In the genomic region with DNA sequence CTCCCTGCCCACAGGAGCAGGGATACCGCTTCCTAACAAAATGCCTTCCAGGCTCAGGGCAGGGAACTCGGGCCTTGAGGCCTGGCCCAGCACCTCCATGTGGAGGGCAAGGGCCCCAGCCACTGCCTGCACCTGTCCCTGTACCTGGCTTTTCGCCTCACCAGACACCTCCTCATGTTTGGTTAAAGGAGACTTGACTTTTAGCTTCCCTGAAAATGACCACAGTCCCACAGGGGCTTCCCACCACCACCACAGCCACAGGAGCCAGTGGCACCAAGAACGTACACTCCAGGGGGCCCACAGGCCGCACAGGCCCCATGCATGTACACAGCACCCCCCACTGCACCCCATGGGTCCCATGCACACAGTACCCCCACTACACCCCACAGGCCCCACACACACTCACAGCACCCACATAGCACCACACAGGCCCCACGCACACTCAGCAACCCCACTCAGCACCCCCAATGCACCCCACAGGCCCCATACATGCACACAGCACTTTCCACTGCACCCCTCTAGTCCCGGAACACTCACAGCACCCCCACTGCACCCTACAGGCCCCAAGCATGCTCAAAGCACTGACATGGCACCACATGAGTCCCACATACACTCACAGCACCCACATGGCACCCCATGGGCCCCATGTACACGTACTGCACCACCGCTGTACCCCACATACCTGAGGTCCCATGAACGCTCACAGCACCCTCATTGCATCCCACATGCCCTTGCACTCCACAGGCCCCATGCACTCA, we compare ENCODE assay signal across 21 cellular contexts.
"Had no signal": no experiment of that assay in that cellular context is flagged by ENCODE, and none has a peak within 500 bp of the region (broad histone marks: within the 10 kb centered on the region; RNA-seq: fewer than 3 reads in every experiment).

No MANE protein-coding gene starts in this region.

- ATAC-seq: activated CD4-positive, alpha-beta T cell treated with anti-CD3 and anti-CD28 coated beads for 36 hours; activated CD8-positive, alpha-beta memory T cell treated with anti-CD3 and anti-CD28 coated beads, Interleukin-2, amount 10 ng/mL, durations not matched to agents 7 days and 5 days; body of pancreas; foreskin keratinocyte; left lobe of liver; pancreas; stimulated activated naive B cell treated with anti-CD40 and anti-IgM and Interleukin-4, amounts not matched to agents 10 μg/mL and 1 μg/mL and 100 μg/mL, for 72 hours had no signal

- FAIRE-seq: colon, keratinocyte, pancreas had no signal

- H3K27ac ChIP-seq: body of pancreas, dorsolateral prefrontal cortex, foreskin keratinocyte, neutrophil, pancreas, spleen, tibial artery, uterus had no signal

- H3K27ac Mint-ChIP-seq: activated CD4-positive, alpha-beta memory T cell treated with anti-CD3 and anti-CD28 coated beads, Interleukin-2, amount 10 ng/mL, durations not matched to agents 7 days and 5 days; activated CD4-positive, alpha-beta T cell treated with anti-CD3 and anti-CD28 coated beads for 36 hours; activated CD8-positive, alpha-beta memory T cell treated with anti-CD3 and anti-CD28 coated beads, Interleukin-2, amount 10 ng/mL, durations not matched to agents 7 days and 5 days; mesothelial cell of epicardium; stimulated activated naive B cell treated with anti-CD40 and anti-IgM and Interleukin-4, amounts not matched to agents 10 μg/mL and 1 μg/mL and 100 μg/mL, for 72 hours had no signal

- H3K4me3 ChIP-seq: body of pancreas, dorsolateral prefrontal cortex, lung, pancreas, spleen, tibial artery, uterus had no signal

- H3K36me3 ChIP-seq: neutrophil, pancreas, uterus had no signal

- H3K9me3 Mint-ChIP-seq: activated CD4-positive, alpha-beta memory T cell treated with anti-CD3 and anti-CD28 coated beads, Interleukin-2, amount 10 ng/mL, durations not matched to agents 7 days and 5 days; mesothelial cell of epicardium; stimulated activated naive B cell treated with anti-CD40 and anti-IgM and Interleukin-4, amounts not matched to agents 10 μg/mL and 1 μg/mL and 100 μg/mL, for 72 hours had no signal

- H3K9me3 ChIP-seq: body of pancreas, neutrophil, pancreas, spleen, tibial artery, uterus had no signal

- H3K27me3 Mint-ChIP-seq: activated CD4-positive, alpha-beta memory T cell treated with anti-CD3 and anti-CD28 coated beads, Interleukin-2, amount 10 ng/mL, durations not matched to agents 7 days and 5 days; activated CD4-positive, alpha-beta T cell treated with anti-CD3 and anti-CD28 coated beads for 36 hours; activated CD8-positive, alpha-beta memory T cell treated with anti-CD3 and anti-CD28 coated beads, Interleukin-2, amount 10 ng/mL, durations not matched to agents 7 days and 5 days had no signal

- H3K36me3 Mint-ChIP-seq: activated CD8-positive, alpha-beta memory T cell treated with anti-CD3 and anti-CD28 coated beads, Interleukin-2, amount 10 ng/mL, durations not matched to agents 7 days and 5 days; stimulated activated naive B cell treated with anti-CD40 and anti-IgM and Interleukin-4, amounts not matched to agents 10 μg/mL and 1 μg/mL and 100 μg/mL, for 72 hours had no signal

- H3K4me3 Mint-ChIP-seq: activated CD4-positive, alpha-beta memory T cell treated with anti-CD3 and anti-CD28 coated beads, Interleukin-2, amount 10 ng/mL, durations not matched to agents 7 days and 5 days; activated CD4-positive, alpha-beta T cell treated with anti-CD3 and anti-CD28 coated beads for 36 hours; activated CD8-positive, alpha-beta memory T cell treated with anti-CD3 and anti-CD28 coated beads, Interleukin-2, amount 10 ng/mL, durations not matched to agents 7 days and 5 days; mesothelial cell of epicardium; stimulated activated naive B cell treated with anti-CD40 and anti-IgM and Interleukin-4, amounts not matched to agents 10 μg/mL and 1 μg/mL and 100 μg/mL, for 72 hours had no signal

- H3K4me1 Mint-ChIP-seq: activated CD4-positive, alpha-beta memory T cell treated with anti-CD3 and anti-CD28 coated beads, Interleukin-2, amount 10 ng/mL, durations not matched to agents 7 days and 5 days; activated CD4-positive, alpha-beta T cell treated with anti-CD3 and anti-CD28 coated beads for 36 hours; activated CD8-positive, alpha-beta memory T cell treated with anti-CD3 and anti-CD28 coated beads, Interleukin-2, amount 10 ng/mL, durations not matched to agents 7 days and 5 days; mesothelial cell of epicardium; stimulated activated naive B cell treated with anti-CD40 and anti-IgM and Interleukin-4, amounts not matched to agents 10 μg/mL and 1 μg/mL and 100 μg/mL, for 72 hours had no signal

- H3K4me1 ChIP-seq: body of pancreas, pancreas, spleen, tibial artery, uterus had no signal

- DNase-seq: activated CD4-positive, alpha-beta memory T cell treated with anti-CD3 and anti-CD28 coated beads, Interleukin-2, amount 10 ng/mL, durations not matched to agents 7 days and 5 days; activated CD4-positive, alpha-beta T cell treated with anti-CD3 and anti-CD28 coated beads for 36 hours; activated CD8-positive, alpha-beta memory T cell treated with anti-CD3 and anti-CD28 coated beads, Interleukin-2, amount 10 ng/mL, durations not matched to agents 7 days and 5 days; activated naive CD4-positive, alpha-beta T cell; body of pancreas; central memory CD4-positive, alpha-beta T cell; dorsolateral prefrontal cortex; foreskin keratinocyte; hypothalamus; spleen; stimulated activated naive B cell treated with anti-CD40 and anti-IgM and Interleukin-4, amounts not matched to agents 10 μg/mL and 1 μg/mL and 100 μg/mL, for 72 hours; substantia nigra; tibial artery; uterus had no signal

- H3K27me3 ChIP-seq: body of pancreas, dorsolateral prefrontal cortex, foreskin keratinocyte, neutrophil, pancreas, spleen, tibial artery, uterus had no signal
